ENCODE assay signal across 2 cellular contexts in the genomic region with DNA sequence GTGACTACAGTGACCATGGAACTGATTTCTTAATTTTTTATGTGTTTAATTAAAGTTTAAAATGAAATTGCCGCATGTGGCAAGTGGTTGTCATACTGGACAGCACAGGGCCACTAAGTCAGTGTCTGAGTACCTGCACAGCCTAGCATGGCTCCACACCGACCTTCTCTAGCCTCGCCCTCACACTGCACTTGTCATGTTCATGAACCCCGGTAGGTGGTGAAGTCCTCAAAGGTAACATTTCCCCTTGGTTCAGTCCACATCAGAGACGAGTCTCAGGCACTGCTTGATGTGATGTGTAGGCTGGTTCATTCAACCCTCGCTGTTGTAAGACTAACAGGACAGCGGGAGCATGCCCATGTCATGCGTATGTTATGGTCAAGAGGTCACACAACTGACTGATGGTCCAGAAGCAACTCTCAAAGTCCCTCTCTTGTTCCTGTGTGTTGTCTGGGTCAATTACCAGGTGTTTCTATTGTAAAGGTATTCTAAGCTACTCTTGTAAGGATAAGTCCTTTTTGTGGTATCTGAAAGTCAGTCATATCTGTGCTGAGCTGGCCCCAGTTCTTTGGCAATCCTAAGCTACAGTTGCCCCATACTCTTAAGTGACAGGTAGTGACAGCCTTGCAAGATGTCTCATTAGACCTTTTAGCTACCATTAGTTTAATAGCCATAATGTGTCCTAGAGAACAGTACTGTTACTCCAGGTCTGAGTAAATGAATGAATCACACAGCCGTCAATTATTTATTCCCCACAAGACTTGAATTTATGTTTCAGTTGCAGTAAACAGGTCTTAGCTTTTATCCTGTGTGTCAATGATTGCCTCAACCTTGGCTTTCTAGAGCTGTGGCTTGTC.
TF ChIP-seq lines count a peak whose summit lies in the region.

No MANE protein-coding gene starts in this region.

TF ChIP-seq in HepG2, 621 proteins besides CTCF, POLR2A, EP300 and RAD21:
- TF ChIP-seq ZNF225 (CRISPR knock-in tag; IDR thresholded peaks at IDR 0.05) = no peak
- TF ChIP-seq CEBPB (IDR thresholded peaks at IDR 0.05; ENCODE audit: borderline replicate concordance, low read depth, low read length) = 0 out of 2 replicates have a peak, but pooled peaks have one; percentile 1
- TF ChIP-seq, protein P1, sequence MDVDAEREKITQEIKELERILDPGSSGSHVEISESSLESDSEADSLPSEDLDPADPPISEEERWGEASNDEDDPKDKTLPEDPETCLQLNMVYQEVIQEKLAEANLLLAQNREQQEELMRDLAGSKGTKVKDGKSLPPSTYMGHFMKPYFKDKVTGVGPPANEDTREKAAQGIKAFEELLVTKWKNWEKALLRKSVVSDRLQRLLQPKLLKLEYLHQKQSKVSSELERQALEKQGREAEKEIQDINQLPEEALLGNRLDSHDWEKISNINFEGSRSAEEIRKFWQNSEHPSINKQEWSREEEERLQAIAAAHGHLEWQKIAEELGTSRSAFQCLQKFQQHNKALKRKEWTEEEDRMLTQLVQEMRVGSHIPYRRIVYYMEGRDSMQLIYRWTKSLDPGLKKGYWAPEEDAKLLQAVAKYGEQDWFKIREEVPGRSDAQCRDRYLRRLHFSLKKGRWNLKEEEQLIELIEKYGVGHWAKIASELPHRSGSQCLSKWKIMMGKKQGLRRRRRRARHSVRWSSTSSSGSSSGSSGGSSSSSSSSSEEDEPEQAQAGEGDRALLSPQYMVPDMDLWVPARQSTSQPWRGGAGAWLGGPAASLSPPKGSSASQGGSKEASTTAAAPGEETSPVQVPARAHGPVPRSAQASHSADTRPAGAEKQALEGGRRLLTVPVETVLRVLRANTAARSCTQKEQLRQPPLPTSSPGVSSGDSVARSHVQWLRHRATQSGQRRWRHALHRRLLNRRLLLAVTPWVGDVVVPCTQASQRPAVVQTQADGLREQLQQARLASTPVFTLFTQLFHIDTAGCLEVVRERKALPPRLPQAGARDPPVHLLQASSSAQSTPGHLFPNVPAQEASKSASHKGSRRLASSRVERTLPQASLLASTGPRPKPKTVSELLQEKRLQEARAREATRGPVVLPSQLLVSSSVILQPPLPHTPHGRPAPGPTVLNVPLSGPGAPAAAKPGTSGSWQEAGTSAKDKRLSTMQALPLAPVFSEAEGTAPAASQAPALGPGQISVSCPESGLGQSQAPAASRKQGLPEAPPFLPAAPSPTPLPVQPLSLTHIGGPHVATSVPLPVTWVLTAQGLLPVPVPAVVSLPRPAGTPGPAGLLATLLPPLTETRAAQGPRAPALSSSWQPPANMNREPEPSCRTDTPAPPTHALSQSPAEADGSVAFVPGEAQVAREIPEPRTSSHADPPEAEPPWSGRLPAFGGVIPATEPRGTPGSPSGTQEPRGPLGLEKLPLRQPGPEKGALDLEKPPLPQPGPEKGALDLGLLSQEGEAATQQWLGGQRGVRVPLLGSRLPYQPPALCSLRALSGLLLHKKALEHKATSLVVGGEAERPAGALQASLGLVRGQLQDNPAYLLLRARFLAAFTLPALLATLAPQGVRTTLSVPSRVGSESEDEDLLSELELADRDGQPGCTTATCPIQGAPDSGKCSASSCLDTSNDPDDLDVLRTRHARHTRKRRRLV (CRISPR knock-in tag; IDR thresholded peaks at IDR 0.05) = no peak
- no peak for TF ChIP-seq ZFYVE20 (CRISPR knock-in tag; IDR thresholded peaks at IDR 0.05; ENCODE audit: borderline replicate concordance, low read depth)
- no peak for TF ChIP-seq ZNF180 (CRISPR knock-in tag; IDR thresholded peaks at IDR 0.05; ENCODE audit: borderline replicate concordance, low read depth)
- TF ChIP-seq ZNF282 (IDR thresholded peaks at IDR 0.05; ENCODE audit: partially characterized antibody) = no peak
- no peak for TF ChIP-seq HNRNPH1 (optimal IDR thresholded peaks at IDR 0.05; ENCODE audit: low read depth, low read length)
- TF ChIP-seq, protein P2, sequence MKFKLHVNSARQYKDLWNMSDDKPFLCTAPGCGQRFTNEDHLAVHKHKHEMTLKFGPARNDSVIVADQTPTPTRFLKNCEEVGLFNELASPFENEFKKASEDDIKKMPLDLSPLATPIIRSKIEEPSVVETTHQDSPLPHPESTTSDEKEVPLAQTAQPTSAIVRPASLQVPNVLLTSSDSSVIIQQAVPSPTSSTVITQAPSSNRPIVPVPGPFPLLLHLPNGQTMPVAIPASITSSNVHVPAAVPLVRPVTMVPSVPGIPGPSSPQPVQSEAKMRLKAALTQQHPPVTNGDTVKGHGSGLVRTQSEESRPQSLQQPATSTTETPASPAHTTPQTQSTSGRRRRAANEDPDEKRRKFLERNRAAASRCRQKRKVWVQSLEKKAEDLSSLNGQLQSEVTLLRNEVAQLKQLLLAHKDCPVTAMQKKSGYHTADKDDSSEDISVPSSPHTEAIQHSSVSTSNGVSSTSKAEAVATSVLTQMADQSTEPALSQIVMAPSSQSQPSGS (CRISPR knock-in tag; IDR thresholded peaks at IDR 0.05) = no peak
- TF ChIP-seq NFKB2 (CRISPR knock-in tag; IDR thresholded peaks at IDR 0.05; ENCODE audit: borderline replicate concordance) = no peak
TF ChIP-seq in HepG2: peak in this region for 1.

TF ChIP-seq in SK-N-SH, 30 proteins besides CTCF, POLR2A, EP300 and RAD21:
- TF ChIP-seq, protein P3, sequence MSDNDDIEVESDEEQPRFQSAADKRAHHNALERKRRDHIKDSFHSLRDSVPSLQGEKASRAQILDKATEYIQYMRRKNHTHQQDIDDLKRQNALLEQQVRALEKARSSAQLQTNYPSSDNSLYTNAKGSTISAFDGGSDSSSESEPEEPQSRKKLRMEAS (IDR thresholded peaks at IDR 0.05; ENCODE audit: low read depth) = no peak
- no peak for TF ChIP-seq RXRA (IDR thresholded peaks at IDR 0.05; ENCODE audit: borderline replicate concordance, low read depth)
- no peak for TF ChIP-seq TCF12 (IDR thresholded peaks at IDR 0.05)
- TF ChIP-seq FOXJ3 (CRISPR knock-in tag; IDR thresholded peaks at IDR 0.05) = no peak
